ENCODE assay signal across 2 cellular contexts in genomic region chr2:42190191-42190590, GRCh38.
TF ChIP-seq lines count a peak whose summit lies in the region.

No MANE protein-coding gene starts in this region.

TF ChIP-seq in IMR-90, 13 proteins besides CTCF, POLR2A, EP300 and RAD21:
- TF ChIP-seq SMC3 (IDR thresholded peaks at IDR 0.05; ENCODE audit: low read depth, low read length), result no peak
- no peak for TF ChIP-seq RFX5 (IDR thresholded peaks at IDR 0.05; ENCODE audit: low read depth, low read length)

TF ChIP-seq in SK-N-SH, 30 proteins besides CTCF, POLR2A, EP300 and RAD21:
- TF ChIP-seq FOXJ3 (CRISPR knock-in tag; IDR thresholded peaks at IDR 0.05), result no peak
- no peak for TF ChIP-seq POLR2AphosphoS5 (IDR thresholded peaks at IDR 0.05; ENCODE audit: low read depth, low read length)
- no peak for TF ChIP-seq YY1 (IDR thresholded peaks at IDR 0.05; ENCODE audit: low read depth)
- no peak for TF ChIP-seq USF2 (IDR thresholded peaks at IDR 0.05; ENCODE audit: borderline replicate concordance, low read depth, low read length)
- TF ChIP-seq MXI1 (IDR thresholded peaks at IDR 0.05; ENCODE audit: low read depth, low read length), result no peak
- no peak for TF ChIP-seq TAF1 (IDR thresholded peaks at IDR 0.05; ENCODE audit: borderline replicate concordance, low read depth, low read length)
- TF ChIP-seq FOXM1 (IDR thresholded peaks at IDR 0.05; ENCODE audit: low read depth), result no peak
- TF ChIP-seq REST (IDR thresholded peaks at IDR 0.05; ENCODE audit: low read depth, low read length), result no peak
- no peak for TF ChIP-seq NFIC (IDR thresholded peaks at IDR 0.05; ENCODE audit: borderline replicate concordance)
- TF ChIP-seq RFX5 (IDR thresholded peaks at IDR 0.05; ENCODE audit: low read length), result no peak
- TF ChIP-seq PBX3 (IDR thresholded peaks at IDR 0.05), result no peak
- TF ChIP-seq IRF3 (IDR thresholded peaks at IDR 0.05; ENCODE audit: low read depth, low read length), result no peak
- no peak for TF ChIP-seq MEF2A (IDR thresholded peaks at IDR 0.05; ENCODE audit: borderline replicate concordance, low read depth)
- TF ChIP-seq MAX (IDR thresholded peaks at IDR 0.05; ENCODE audit: low read depth), result no peak
- TF ChIP-seq SIN3A (IDR thresholded peaks at IDR 0.05; ENCODE audit: borderline replicate concordance, low read depth, low read length), result no peak
TF ChIP-seq in SK-N-SH: peak in this region for 0.
